In the genomic region with DNA sequence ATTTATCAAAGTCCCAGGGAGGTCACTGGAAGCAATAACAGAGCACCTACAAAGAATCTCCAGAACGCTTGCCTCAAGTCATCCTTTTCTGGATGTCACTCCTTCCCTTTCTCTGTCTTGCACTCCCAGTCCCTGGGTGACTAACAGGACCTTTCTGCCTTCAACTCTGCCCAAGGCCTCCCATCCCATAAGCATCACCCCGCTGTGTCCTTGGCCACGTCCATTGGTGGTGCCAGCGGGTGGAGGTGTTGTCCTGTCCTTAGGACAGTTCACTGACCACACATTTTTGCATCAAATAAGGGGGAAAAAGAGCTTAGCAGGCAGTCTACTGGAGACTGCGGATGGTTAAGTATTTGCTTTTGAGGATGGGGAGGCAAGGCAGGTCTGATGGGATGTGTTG, we compare ENCODE assay signal across 13 cellular contexts. TPM values are rescaled to one million over a fixed set of nuclear protein-coding genes. Genes with fewer than 3 reads are reported as not detected.
DNase-seq lines count a peak whose midpoint lies in the region; ATAC-seq, FAIRE-seq and TF ChIP-seq lines count a peak whose summit lies in the region.
"Had no signal": no experiment of that assay in that cellular context is flagged by ENCODE, and none has a peak within 500 bp of the region (broad histone marks: within the 10 kb centered on the region; RNA-seq: fewer than 3 reads in every experiment).

No MANE protein-coding gene starts in this region.

- no peak overlapping the region for H2BK15ac ChIP-seq in H1 (ENCODE audit: low read length)

- H2BK5ac ChIP-seq in H1 (ENCODE audit: low read depth, low read length), result no peak overlapping the region

- H3K14ac ChIP-seq in H1 (ENCODE audit: insufficient read length), result no peak overlapping the region

- POLR2A ChIA-PET in H1 (lab: Charles Lee; ENCODE audit: partially characterized antibody), result interaction anchor here (1.3 kb wide), 2 partner anchors 23 to 260 kb away, joined by 3 read pairs; a partner anchor contains a TSS
- POLR2A ChIA-PET in A673 (lab: Charles Lee; ENCODE audit: low non-redundant PET), result no interaction called here

- no peaks in the 10 kb centered on the region for H3K9me3 ChIP-seq in heart left ventricle
- no peaks in the 10 kb centered on the region for H3K9me3 ChIP-seq in H1 (ENCODE audit: insufficient read depth in 2 of 2, low read depth in 1 of 2, low read length in 1 of 2)
- no peaks in the 10 kb centered on the region for H3K9me3 ChIP-seq in thyroid gland
- no peaks in the 10 kb centered on the region for H3K9me3 ChIP-seq in A673 (ENCODE audit: low read depth, low read length, poor library complexity, severe bottlenecking)

- H3K27me3 ChIP-seq in heart left ventricle (peaks cover 0 to 8% (median 0%) of the 10 kb centered on the region in 9 donors), H1 (replicated peaks in 1 of 4; ENCODE audit: control insufficient read depth in 3 of 4, extremely low read depth in 1 of 4, insufficient read depth in 3 of 4, low read length in 3 of 4) (no peaks in the 10 kb centered on the region), thyroid gland (no peaks in the 10 kb centered on the region), A673 (replicated peaks; ENCODE audit: insufficient read depth, low read depth, low read length, poor library complexity) (no peaks in the 10 kb centered on the region)

- H3K79me1 ChIP-seq in H1 (ENCODE audit: low read depth, low read length), result no peaks in the 10 kb centered on the region

- H3K23me2 ChIP-seq in H1 (ENCODE audit: low read depth, low read length), result no peaks in the 10 kb centered on the region

- BruUV-seq in A673 (replicated peaks; lab: Mats Ljungman, UMichigan), result no TSS peak

- H3K79me2 ChIP-seq in H1 (ENCODE audit: control insufficient read depth in 1 of 2, insufficient read depth in 2 of 2, low read length in 2 of 2), result no peaks in the 10 kb centered on the region

- ATAC-seq in heart left ventricle, result no peak

- H2BK12ac ChIP-seq in H1 (ENCODE audit: low read depth, low read length), result no peak overlapping the region; the same call in 1 of the 2 replicates

- H3K36me3 ChIP-seq in heart left ventricle (no peaks in the 10 kb centered on the region), H1 (ENCODE audit: control insufficient read depth in 2 of 4, insufficient read depth in 4 of 4, low read length in 3 of 4) (no peaks in the 10 kb centered on the region), thyroid gland (no peaks in the 10 kb centered on the region), A673 (ENCODE audit: insufficient read depth, low read length, poor library complexity, severe bottlenecking) (no peaks in the 10 kb centered on the region)

- H4K8ac ChIP-seq in H1 (ENCODE audit: extremely low read depth, insufficient read depth, low read length), result no peak overlapping the region

- H3K4me1 ChIP-seq in heart left ventricle (peaks cover 0 to 3% (median 0%) of the 10 kb centered on the region in 12 donors), H1 (replicated peaks in 1 of 4; ENCODE audit: control insufficient read depth in 3 of 4, insufficient read depth in 4 of 4, low read length in 3 of 4) (no peaks in the 10 kb centered on the region), thyroid gland (peaks cover 12 to 39% of the 10 kb centered on the region in 2 donors), A673 (ENCODE audit: insufficient read depth, low read length, poor library complexity, severe bottlenecking) (no peaks in the 10 kb centered on the region)

- no peak overlapping the region; a peak in 1 of 7 replicates for H3K9ac ChIP-seq in H1 (replicated peaks in 1 of 4; ENCODE audit: extremely low read depth in 1 of 4, low read depth in 3 of 4, low read length in 3 of 4)

- H3K4me2 ChIP-seq in H1 (ENCODE audit: insufficient read depth in 1 of 2, low read depth in 2 of 2, low read length in 2 of 2), result no peak overlapping the region

- 89 to 90% (median 89%) methylated on average over 5 of the region's 5 CpGs for WGBS in heart left ventricle, 4 donors
- 82% methylated on average over 5 of the region's 5 CpGs; no CpG with 5 or more reads in 1 of the 2 experiments for WGBS in H1 (ENCODE audit: extremely low coverage in 1 of 2, insufficient coverage in 1 of 2, insufficient read length in 1 of 2, insufficient replicate concordance in 2 of 2, low coverage in 1 of 2, low lambda C conversion rate in 2 of 2, missing lambda C conversion rate in 1 of 2), 2 experiments
- WGBS in thyroid gland, 2 donors, result 91 to 97% methylated on average over 5 of the region's 5 CpGs

- H3K56ac ChIP-seq in H1 (replicated peaks; ENCODE audit: insufficient read length, low read depth, low read length), result no peak overlapping the region

- no peak for TF ChIP-seq POLR2A in heart left ventricle (IDR thresholded peaks at IDR 0.05)
- no peak for TF ChIP-seq POLR2A in H1 (IDR thresholded peaks at IDR 0.05; ENCODE audit: control extremely low read depth in 1 of 2, low read depth in 2 of 2, low read length in 2 of 2)
- no peak for TF ChIP-seq POLR2A in thyroid gland (IDR thresholded peaks at IDR 0.05)

- peak; percentile 26 for DNase-seq in cardiac septum (ENCODE audit: low spot score)
- no peak for DNase-seq in heart left ventricle
- DNase-seq in H1 (ENCODE audit: low read depth in 1 of 2, low spot score in 2 of 2), result no peak
- no peak for DNase-seq in thyroid gland
- DNase-seq in A673 (ENCODE audit: low spot score), result no peak
- no peak for DNase-seq in NCI-H2029 (lab: John Stamatoyannopoulos, UW)
- DNase-seq: AML-193; CD4-positive, alpha-beta memory T cell; DMS79 treated with DMSO at 0.1 percent for 48 hours; GF-D8; GOT3 had no signal

- H2AK5ac ChIP-seq in H1 (ENCODE audit: low read depth, low read length), result 0 out of 2 replicates have a peak overlapping the region, but pooled peaks have one; percentile 82

- CTCF ChIA-PET in H1 (lab: Charles Lee; ENCODE audit: partially characterized antibody), result interaction anchor here (0.5 to 10.0 kb wide), 19 partner anchors 9 to 956 kb away, joined by 3 to 115 read pairs (median 8); a partner anchor contains a TSS
- CTCF ChIA-PET in A673 (lab: Charles Lee), result interaction anchor here (0.6 kb wide), 1 partner anchor 1076 kb away, joined by 9 read pairs; no protein-coding TSS in a partner anchor

- TF ChIP-seq CTCF in heart left ventricle (IDR thresholded peaks at IDR 0.05), result no peak
- TF ChIP-seq CTCF in H1 (IDR thresholded peaks at IDR 0.05; ENCODE audit: control extremely low read depth in 1 of 3, insufficient read depth in 1 of 3, low read depth in 1 of 3, low read length in 3 of 3), result no peak
- no peak for TF ChIP-seq CTCF in thyroid gland (IDR thresholded peaks at IDR 0.05)
- no peak for TF ChIP-seq CTCF in A673 (conservative IDR thresholded peaks at IDR 0.05; ENCODE audit: low read depth, low read length)

- FAIRE-seq in H1 (lab: Jason Lieb, UNC), result no peak
- FAIRE-seq: A204.1 had no signal

- no peak overlapping the region for H3K4ac ChIP-seq in H1 (replicated peaks; ENCODE audit: insufficient read length, low read depth, low read length)

- no peak overlapping the region for H3K4me3 ChIP-seq in heart left ventricle
- no peak overlapping the region for H3K4me3 ChIP-seq in H1 (ENCODE audit: extremely low read depth in 1 of 4, insufficient read depth in 2 of 4, low read depth in 3 of 4, low read length in 4 of 4)
- no peak overlapping the region for H3K4me3 ChIP-seq in thyroid gland (replicated peaks in 1 of 3)
- no peak overlapping the region for H3K4me3 ChIP-seq in A673 (ENCODE audit: low read depth, low read length, poor library complexity, severe bottlenecking)

- H2BK120ac ChIP-seq in H1 (replicated peaks; ENCODE audit: low read depth, low read length), result no peak overlapping the region

- no peak for TF ChIP-seq EP300 in H1 (IDR thresholded peaks at IDR 0.05; ENCODE audit: borderline replicate concordance in 1 of 2, low read depth in 2 of 2, low read length in 2 of 2)

- H2AFZ ChIP-seq in H1 (ENCODE audit: low read length), result no peak overlapping the region

- no peak overlapping the region for H4K5ac ChIP-seq in H1 (ENCODE audit: insufficient read length, low read depth, low read length)

- no peak overlapping the region for H2BK20ac ChIP-seq in H1 (ENCODE audit: low read length)

- TF ChIP-seq RAD21 in H1 (IDR thresholded peaks at IDR 0.05 in 1 of 2, conservative IDR thresholded peaks at IDR 0.05 in 1 of 2; ENCODE audit: low read depth in 2 of 2, low read length in 2 of 2), result peak in 1 of 2 experiments; percentile 9; a peak in 1 of 4 replicates

- no peak overlapping the region for H3K18ac ChIP-seq in H1 (ENCODE audit: extremely low read depth, low read length)

- no peak overlapping the region for H4K91ac ChIP-seq in H1 (replicated peaks; ENCODE audit: insufficient read length, low read length)

- H3K23ac ChIP-seq in H1 (ENCODE audit: insufficient read length), result no peak overlapping the region

- no peaks in the 10 kb centered on the region for H4K20me1 ChIP-seq in H1 (replicated peaks in 1 of 2; ENCODE audit: control insufficient read depth in 1 of 2, insufficient read depth in 2 of 2, low read length in 2 of 2)

- intact Hi-C loops in cardiac septum (cut with DNase I) (no loop called here), heart left ventricle (cut with DNase I) (no loop called here), thyroid gland (cut with DNase I) (no loop called here), A673 (cut with micrococcal nuclease; ENCODE audit: unreplicated experiment) (no loop called here)

- no peak overlapping the region for H3K27ac ChIP-seq in heart left ventricle
- no peak overlapping the region for H3K27ac ChIP-seq in H1 (ENCODE audit: low read depth, low read length)
- H3K27ac ChIP-seq in thyroid gland, result peak overlapping the region in 2 of 3 donors; percentile 34 to 61
- no peak overlapping the region for H3K27ac ChIP-seq in A673 (ENCODE audit: low read depth, low read length, poor library complexity, severe bottlenecking)

RNA-seq across cellular contexts. Expression of a gene that starts 23.6 kb away (rescaled TPM):
- total RNA-seq in cardiac septum (0.40 TPM), heart left ventricle (1 to 10 TPM in 2 of 9 donors, under 1 TPM in 3, not detected in 4; 0.30 to 2.6 (median 0.90) TPM), thyroid gland (10 to 100 TPM; 22.0 to 75.2 (median 58.6) TPM), A673 (2021) (3.7 and 6.8 TPM in 2 replicates)
- polyA plus RNA-seq in heart left ventricle (under 1 TPM; 0.76 to 0.87 TPM), H1 (2011; rRNA removed) (0.41 and 0.49 TPM in 2 replicates)
- total RNA-seq in H1 (2021; fragmentation: NEBNext Ultra II Directional; extraction: Animal tissue kit (Norgen Biotek cat#: 25700)), result 2.1 and 2.9 TPM in 2 replicates
- polyA plus RNA-seq in H1 (2011; cell fraction: cytosol; rRNA removed), result 0.47 TPM
- 0.29 TPM for polyA plus RNA-seq in H1 (2011; cell fraction: nucleus; rRNA removed)
- polyA plus RNA-seq in H1 (2012, experiment 1 of 2), result 0.92 to 1.1 TPM (median 0.99 TPM) in 4 replicates
- 0.34 TPM for polyA plus RNA-seq in H1 (2012, experiment 2 of 2)
- 1.5 TPM for polyA plus RNA-seq in H1 (2013, experiment 1 of 2)
- 1.6 TPM for polyA plus RNA-seq in H1 (2013, experiment 2 of 2)
- 2.0 and 2.5 TPM in 2 replicates for polyA minus RNA-seq in H1 (2011; rRNA and poly(A)+ RNA removed)
- polyA minus RNA-seq in H1 (2011; cell fraction: cytosol; rRNA and poly(A)+ RNA removed), result not detected
- polyA minus RNA-seq in H1 (2011; cell fraction: nucleus; rRNA and poly(A)+ RNA removed), result not detected
- total RNA-seq: H9 had no signal

RNA-seq across cellular contexts. Expression of a gene that starts 52.9 kb away (rescaled TPM):
- 1.6 TPM for total RNA-seq in cardiac septum
- total RNA-seq in heart left ventricle, result 1 to 10 TPM in 8 of 9 donors, under 1 TPM in 1; 0.69 to 6.5 (median 2.0) TPM
- polyA plus RNA-seq in heart left ventricle, result 1 to 10 TPM in 1 of 2 donors, under 1 TPM in 1; 0.80 to 1.2 TPM
- 0.50 and 0.73 TPM in 2 replicates for total RNA-seq in H1 (2021; fragmentation: NEBNext Ultra II Directional; extraction: Animal tissue kit (Norgen Biotek cat#: 25700))
- 0.85 and 1.7 TPM in 2 replicates for polyA plus RNA-seq in H1 (2011; rRNA removed)
- polyA plus RNA-seq in H1 (2011; cell fraction: cytosol; rRNA removed), result 0.48 TPM
- 0.74 TPM for polyA plus RNA-seq in H1 (2011; cell fraction: nucleus; rRNA removed)
- polyA plus RNA-seq in H1 (2012, experiment 1 of 2), result 0.39 to 0.88 TPM (median 0.80 TPM) in 4 replicates
- polyA plus RNA-seq in H1 (2012, experiment 2 of 2), result 0.62 TPM
- 0.73 TPM for polyA plus RNA-seq in H1 (2013, experiment 1 of 2)
- polyA plus RNA-seq in H1 (2013, experiment 2 of 2), result 0.70 TPM
- polyA minus RNA-seq in H1 (2011; rRNA and poly(A)+ RNA removed), result 0.54 and 0.85 TPM in 2 replicates
- polyA minus RNA-seq in H1 (2011; cell fraction: cytosol; rRNA and poly(A)+ RNA removed), result 1.8 TPM
- polyA minus RNA-seq in H1 (2011; cell fraction: nucleus; rRNA and poly(A)+ RNA removed), result 1.00 TPM
- 10 to 100 TPM; 27.3 to 63.5 (median 35.0) TPM for total RNA-seq in thyroid gland
- total RNA-seq in A673 (2021), result 0.28 TPM in 1 of 2 replicates, not detected in the other

Comparison
In these comparisons a context has a peak if more than half of its experiments do, and no peak if none do; other contexts are left out.
1. H3K27ac ChIP-seq: peak in thyroid gland (2 of 3); none in heart left ventricle (0 of 12), H1 (single experiment) and A673 (single experiment).